Comparison of ENCODE assay signal across 8 cellular contexts in genomic region chr5:180291943-180292831, GRCh38. TPM values are rescaled to one million over a fixed set of nuclear protein-coding genes. Genes with fewer than 3 reads are reported as not detected.
DNase-seq lines count a peak whose midpoint lies in the region; ATAC-seq lines count a peak whose summit lies in the region.

MAPK9 (minus strand) TSS chr5:180292083; CDS start chr5:180280561, 11,522 bp downstream.

- H3K27ac ChIP-seq in ACC112 (ENCODE audit: low read depth, low read length) = no peak within 1 kb of the TSS

- H3K27me3 ChIP-seq in ACC112 (ENCODE audit: insufficient read depth, low read length) = no peaks in the 10 kb centered on the region

- ATAC-seq in GM18520 (IDR thresholded peaks at IDR 0.05; ENCODE audit: unreplicated experiment) (peak; percentile 74), HG03060 (IDR thresholded peaks at IDR 0.05; ENCODE audit: low read depth, unreplicated experiment) (peak; percentile 33)

- peaks cover 13% of the 10 kb centered on the region for H3K4me1 ChIP-seq in ACC112 (ENCODE audit: control insufficient read depth, insufficient read depth, low read length, unreplicated experiment)

- H3K4me3 ChIP-seq in ACC112 (ENCODE audit: low read depth, low read length) = peak within 1 kb of the TSS; percentile 98

- peaks cover 36% of the 10 kb centered on the region for H3K79me2 ChIP-seq in ACC112 (ENCODE audit: control insufficient read depth, insufficient read depth, low read length, unreplicated experiment)

- DNase-seq in NCI-H2196 treated with DMSO at 0.1 percent for 48 hours (lab: John Stamatoyannopoulos, UW; ENCODE audit: unreplicated experiment) (peak; percentile 44), cerebellum (ENCODE audit: low spot score) (peak; percentile 95), kidney glomerular epithelial cell (lab: John Stamatoyannopoulos, UW) (peak; percentile 52)
- peak; percentile 74 for DNase-seq in activated CD4-positive, alpha-beta T cell treated with anti-CD3 and anti-CD28 coated beads for 1 hour
- DNase-seq in stimulated activated CD4-positive, alpha-beta T cell treated with anti-CD3 and anti-CD28 coated beads, Interleukin-15, amount 100 ng/mL, for 48 hours (ENCODE audit: low read depth in 2 of 2) = peak; percentile 62 to 77

- H3K36me3 ChIP-seq in ACC112 (ENCODE audit: insufficient read depth, low read length) = no peaks in the 10 kb centered on the region

- peak within 1 kb of the TSS; percentile 97 for H2AFZ ChIP-seq in ACC112 (ENCODE audit: low read length, unreplicated experiment)

RNA-seq across cellular contexts. Expression of gene MAPK9, which starts in this region (rescaled TPM):
- 76.6 TPM for total RNA-seq in cerebellum

Comparison
In these comparisons a context has a peak if more than half of its experiments do, and no peak if none do; other contexts are left out.
1. DNase-seq: peak in every context shown above with its lines; median percentile 95 in cerebellum; 74 in activated CD4-positive, alpha-beta T cell treated with anti-CD3 and anti-CD28 coated beads for 1 hour; 70 in stimulated activated CD4-positive, alpha-beta T cell treated with anti-CD3 and anti-CD28 coated beads, Interleukin-15, amount 100 ng/mL, for 48 hours; 52 in kidney glomerular epithelial cell; 44 in NCI-H2196 treated with DMSO at 0.1 percent for 48 hours.